24 cellular contexts compared by ENCODE assay signal in genomic region chr17:48850792-48851325, GRCh38. TPM values are rescaled to one million over a fixed set of nuclear protein-coding genes. Genes with fewer than 3 reads are reported as not detected.
DNase-seq lines count a peak whose midpoint lies in the region; ATAC-seq and TF ChIP-seq lines count a peak whose summit lies in the region.
"Had no signal": no experiment of that assay in that cellular context is flagged by ENCODE, and none has a peak within 500 bp of the region (broad histone marks: within the 10 kb centered on the region; RNA-seq: fewer than 3 reads in every experiment).

No MANE protein-coding gene starts in this region.

- no peak overlapping the region for H3K4me3 ChIP-seq in BLaER1 treated with 17β-estradiol and CSF1 and Interleukin-3, amounts not matched to agents 10 nM and 100 nM
- no peak overlapping the region for H3K4me3 ChIP-seq in MM.1S (ENCODE audit: low read length)
- H3K4me3 ChIP-seq in endodermal cell (ENCODE audit: low read length), result no peak overlapping the region
- H3K4me3 ChIP-seq: body of pancreas, heart right ventricle had no signal

- no peaks in the 10 kb centered on the region for H3K9me3 Mint-ChIP-seq in activated T-helper 17 cell treated with anti-CD3 and anti-CD28 coated beads, Interleukin-2, amount 50 U/mL, for 72 hours
- H3K9me3 Mint-ChIP-seq in endodermal cell, result no peaks in the 10 kb centered on the region
- H3K9me3 Mint-ChIP-seq: activated B cell treated with CpG ODN at 0.5 μM for 24 hours had no signal

- no peaks in the 10 kb centered on the region for H3K9me2 ChIP-seq in MM.1S (replicated peaks; ENCODE audit: insufficient read depth, low read length)

- DNase-seq in DMS53 (lab: John Stamatoyannopoulos, UW), result peak; percentile 29
- DNase-seq in DMS53 treated with DMSO at 0.1 percent for 48 hours (lab: John Stamatoyannopoulos, UW; ENCODE audit: unreplicated experiment), result no peak
- peak; percentile 32 for DNase-seq in MM.1S
- DNase-seq in posterior vena cava (ENCODE audit: low spot score), result no peak
- no peak for DNase-seq in endodermal cell
- DNase-seq: activated B cell treated with CpG ODN at 0.5 μM for 24 hours; body of pancreas; foreskin fibroblast; GOT3; heart right ventricle; mesenchymal stem cell; NCI-H1092; NCI-H187; NCI-H526 treated with DMSO at 0.1 percent for 48 hours; stimulated activated CD8-positive, alpha-beta memory T cell treated with anti-CD3 and anti-CD28 coated beads, Interleukin-4, amount 100 ng/mL, for 48 hours; trophoblast cell had no signal

- peaks cover 60 to 98% (median 85%) of the 10 kb centered on the region in 11 experiments for H3K36me3 ChIP-seq in BLaER1 treated with 17β-estradiol and CSF1 and Interleukin-3, amounts not matched to agents 10 nM and 100 nM
- H3K36me3 ChIP-seq in MM.1S (replicated peaks; ENCODE audit: insufficient read depth, low read length) (no peaks in the 10 kb centered on the region; the same call in 1 of the 2 replicates), endodermal cell (ENCODE audit: control insufficient read depth, insufficient read depth, low read length) (peaks cover 40% of the 10 kb centered on the region)

- no peak overlapping the region for H2AFZ ChIP-seq in MM.1S (ENCODE audit: low read length)

- peaks cover 95% of the 10 kb centered on the region for H3K36me3 Mint-ChIP-seq in activated T-helper 17 cell treated with anti-CD3 and anti-CD28 coated beads, Interleukin-2, amount 50 U/mL, for 72 hours (ENCODE audit: low read depth)
- peaks cover 30% of the 10 kb centered on the region for H3K36me3 Mint-ChIP-seq in endodermal cell (ENCODE audit: low read depth)

- 95% methylated on average over 4 of the region's 4 CpGs for WGBS in endodermal cell (ENCODE audit: insufficient coverage in 1 of 2, insufficient read length in 1 of 2), 2 experiments

- no peaks in the 10 kb centered on the region for H3K79me2 ChIP-seq in MM.1S (ENCODE audit: low read length)

- peaks cover 0 to 18% (median 0%) of the 10 kb centered on the region in 11 experiments; a peak in 3 of 22 replicates for H3K27me3 ChIP-seq in BLaER1 treated with 17β-estradiol and CSF1 and Interleukin-3, amounts not matched to agents 10 nM and 100 nM
- H3K27me3 ChIP-seq in MM.1S (replicated peaks; ENCODE audit: insufficient read depth, low read length), result no peaks in the 10 kb centered on the region
- no peaks in the 10 kb centered on the region for H3K27me3 ChIP-seq in endodermal cell (ENCODE audit: control insufficient read depth, insufficient read depth, low read length, poor library complexity, severe bottlenecking)
- H3K27me3 ChIP-seq: body of pancreas, heart right ventricle had no signal

- peaks cover 0 to 6% (median 0%) of the 10 kb centered on the region in 11 experiments; a peak in 1 of 22 replicates for H4K20me1 ChIP-seq in BLaER1 treated with 17β-estradiol and CSF1 and Interleukin-3, amounts not matched to agents 10 nM and 100 nM
- H4K20me1 ChIP-seq in MM.1S (ENCODE audit: insufficient read depth, low read length), result no peaks in the 10 kb centered on the region

- H3K4me3 Mint-ChIP-seq in activated T-helper 17 cell treated with anti-CD3 and anti-CD28 coated beads, Interleukin-2, amount 50 U/mL, for 72 hours, result no peak overlapping the region
- H3K4me3 Mint-ChIP-seq in endodermal cell, result no peak overlapping the region
- H3K4me3 Mint-ChIP-seq: activated B cell treated with CpG ODN at 0.5 μM for 24 hours had no signal

- no peaks in the 10 kb centered on the region for H3K9me3 ChIP-seq in BLaER1 treated with 17β-estradiol and CSF1 and Interleukin-3, amounts not matched to agents 10 nM and 100 nM (replicated peaks in 1 of 11)
- H3K9me3 ChIP-seq in MM.1S (replicated peaks; ENCODE audit: insufficient read depth, low read length), result no peaks in the 10 kb centered on the region
- H3K9me3 ChIP-seq in endodermal cell (ENCODE audit: control insufficient read depth, low read length), result no peaks in the 10 kb centered on the region
- H3K9me3 ChIP-seq: body of pancreas, heart right ventricle had no signal

- TF ChIP-seq CTCF in MM.1S (IDR thresholded peaks at IDR 0.05; ENCODE audit: low read length), result no peak
- TF ChIP-seq CTCF in endodermal cell (conservative IDR thresholded peaks at IDR 0.05), result no peak

- H3K27ac ChIP-seq in BLaER1 treated with 17β-estradiol and CSF1 and Interleukin-3, amounts not matched to agents 10 nM and 100 nM, result peak overlapping the region in 8 of 11 experiments; percentile 54 to 82 (median 67); a peak in 14 of 22 replicates
- H3K27ac ChIP-seq in MM.1S (ENCODE audit: low read length), result no peak overlapping the region
- H3K27ac ChIP-seq in endodermal cell (ENCODE audit: low read depth, low read length), result no peak overlapping the region
- H3K27ac ChIP-seq: 22Rv1, body of pancreas had no signal

- no peaks in the 10 kb centered on the region for H3K27me3 Mint-ChIP-seq in activated T-helper 17 cell treated with anti-CD3 and anti-CD28 coated beads, Interleukin-2, amount 50 U/mL, for 72 hours
- H3K27me3 Mint-ChIP-seq in endodermal cell (ENCODE audit: insufficient read depth), result no peaks in the 10 kb centered on the region
- H3K27me3 Mint-ChIP-seq: activated B cell treated with CpG ODN at 0.5 μM for 24 hours, progenitor cell of endocrine pancreas had no signal

- peak overlapping the region; percentile 43 for H3K27ac Mint-ChIP-seq in activated T-helper 17 cell treated with anti-CD3 and anti-CD28 coated beads, Interleukin-2, amount 50 U/mL, for 72 hours
- no peak overlapping the region for H3K27ac Mint-ChIP-seq in endodermal cell
- H3K27ac Mint-ChIP-seq: activated B cell treated with CpG ODN at 0.5 μM for 24 hours, progenitor cell of endocrine pancreas had no signal

- H3F3A ChIP-seq in MM.1S (ENCODE audit: insufficient read depth, low read length), result no peaks in the 10 kb centered on the region

- no peak for ATAC-seq in activated T-helper 17 cell treated with anti-CD3 and anti-CD28 coated beads, Interleukin-2, amount 50 U/mL, for 72 hours (replicated peaks)
- no peak for ATAC-seq in GM19328 (IDR thresholded peaks at IDR 0.05; ENCODE audit: unreplicated experiment)
- ATAC-seq: body of pancreas, heart right ventricle, SK-N-SH treated with all-trans-retinoic acid at 6 μM for 48 hours had no signal

- peak overlapping the region in 6 of 11 experiments; percentile 0 to 61 (median 39); a peak in 5 of 22 replicates for H3K9ac ChIP-seq in BLaER1 treated with 17β-estradiol and CSF1 and Interleukin-3, amounts not matched to agents 10 nM and 100 nM
- H3K9ac ChIP-seq in MM.1S (ENCODE audit: low read length), result no peak overlapping the region
- no peak overlapping the region for H3K9ac ChIP-seq in endodermal cell (ENCODE audit: extremely low read depth, low read length, poor library complexity, severe bottlenecking)

- H3K4me2 ChIP-seq in BLaER1 treated with 17β-estradiol and CSF1 and Interleukin-3, amounts not matched to agents 10 nM and 100 nM, result peak overlapping the region in 10 of 11 experiments; percentile 50 to 77 (median 66); a peak in 18 of 22 replicates
- no peak overlapping the region for H3K4me2 ChIP-seq in MM.1S (ENCODE audit: low read depth, low read length)

- intact Hi-C loops in posterior vena cava (cut with DNase I), result no loop called here

- H3K4me1 ChIP-seq in BLaER1 treated with 17β-estradiol and CSF1 and Interleukin-3, amounts not matched to agents 10 nM and 100 nM, result peaks cover 19 to 53% (median 44%) of the 10 kb centered on the region in 10 experiments
- H3K4me1 ChIP-seq in MM.1S (ENCODE audit: low read length) (no peaks in the 10 kb centered on the region), endodermal cell (ENCODE audit: control insufficient read depth, insufficient read depth, low read length) (peaks cover 6% of the 10 kb centered on the region)
- H3K4me1 ChIP-seq: body of pancreas had no signal

- peaks cover 6% of the 10 kb centered on the region for H3K4me1 Mint-ChIP-seq in activated T-helper 17 cell treated with anti-CD3 and anti-CD28 coated beads, Interleukin-2, amount 50 U/mL, for 72 hours
- peaks cover 24% of the 10 kb centered on the region for H3K4me1 Mint-ChIP-seq in endodermal cell

RNA-seq across cellular contexts. Expression of gene CALCOCO2, which starts 20.0 kb away (rescaled TPM):
- total RNA-seq in activated T-helper 17 cell treated with anti-CD3 and anti-CD28 coated beads, Interleukin-2, amount 50 U/mL, for 72 hours, result 100 to 1,000 TPM; 101 to 130 TPM
- 100 to 1,000 TPM; 146 to 181 TPM for total RNA-seq in posterior vena cava
- 10 to 100 TPM; 38.4 to 45.2 TPM for total RNA-seq in endodermal cell
- polyA plus RNA-seq in endodermal cell (2013, experiment 1 of 2), result 43.0 TPM
- 35.2 TPM for polyA plus RNA-seq in endodermal cell (2013, experiment 2 of 2)

RNA-seq across cellular contexts. Expression of gene TTLL6, which starts 33.8 kb away (rescaled TPM):
- total RNA-seq in activated T-helper 17 cell treated with anti-CD3 and anti-CD28 coated beads, Interleukin-2, amount 50 U/mL, for 72 hours, result not detected
- total RNA-seq in posterior vena cava, result under 1 TPM in 1 of 2 donors, not detected in 1; 0.46 TPM
- 1 to 10 TPM in 1 of 2 donors, under 1 TPM in 1; 0.49 to 2.1 TPM for total RNA-seq in endodermal cell
- polyA plus RNA-seq in endodermal cell (2013, experiment 1 of 2), result 0.68 TPM
- polyA plus RNA-seq in endodermal cell (2013, experiment 2 of 2), result 0.79 TPM
- total RNA-seq: activated B cell treated with CpG ODN at 0.5 μM for 24 hours, chondrocyte, LHCN-M2 had no signal

RNA-seq across cellular contexts. Expression of gene ATP5MC1, which starts 41.7 kb away (rescaled TPM):
- total RNA-seq in activated T-helper 17 cell treated with anti-CD3 and anti-CD28 coated beads, Interleukin-2, amount 50 U/mL, for 72 hours, result 100 to 1,000 TPM in 1 of 2 donors, 10 to 100 TPM in 1; 71.3 to 101 TPM
- total RNA-seq in posterior vena cava, result 10 to 100 TPM; 53.5 to 60.9 TPM
- total RNA-seq in endodermal cell, result 10 to 100 TPM; 52.9 to 59.8 TPM
- 91.4 TPM for polyA plus RNA-seq in endodermal cell (2013, experiment 1 of 2)
- 91.8 TPM for polyA plus RNA-seq in endodermal cell (2013, experiment 2 of 2)

RNA-seq across cellular contexts. Expression of gene UBE2Z, which starts 57.3 kb away (rescaled TPM):
- total RNA-seq in activated T-helper 17 cell treated with anti-CD3 and anti-CD28 coated beads, Interleukin-2, amount 50 U/mL, for 72 hours, result 100 to 1,000 TPM in 1 of 2 donors, 10 to 100 TPM in 1; 88.9 to 130 TPM
- 10 to 100 TPM; 53.3 to 60.2 TPM for total RNA-seq in posterior vena cava
- total RNA-seq in endodermal cell, result 10 to 100 TPM; 90.2 to 99.0 TPM
- polyA plus RNA-seq in endodermal cell (2013, experiment 1 of 2), result 52.5 TPM
- 46.2 TPM for polyA plus RNA-seq in endodermal cell (2013, experiment 2 of 2)

Comparison
In these comparisons a context has a peak if more than half of its experiments do, and no peak if none do; other contexts are left out.
1. DNase-seq: peak in DMS53 (single experiment) and MM.1S (single experiment); none in DMS53 treated with DMSO at 0.1 percent for 48 hours (single experiment), posterior vena cava (single experiment) and endodermal cell (single experiment).
2. H3K27ac ChIP-seq: peak in BLaER1 treated with 17β-estradiol and CSF1 and Interleukin-3, amounts not matched to agents 10 nM and 100 nM (8 of 11); none in MM.1S (single experiment) and endodermal cell (single experiment).
3. H3K9ac ChIP-seq: peak in BLaER1 treated with 17β-estradiol and CSF1 and Interleukin-3, amounts not matched to agents 10 nM and 100 nM (6 of 11); none in MM.1S (single experiment) and endodermal cell (single experiment).